In the genomic region with DNA sequence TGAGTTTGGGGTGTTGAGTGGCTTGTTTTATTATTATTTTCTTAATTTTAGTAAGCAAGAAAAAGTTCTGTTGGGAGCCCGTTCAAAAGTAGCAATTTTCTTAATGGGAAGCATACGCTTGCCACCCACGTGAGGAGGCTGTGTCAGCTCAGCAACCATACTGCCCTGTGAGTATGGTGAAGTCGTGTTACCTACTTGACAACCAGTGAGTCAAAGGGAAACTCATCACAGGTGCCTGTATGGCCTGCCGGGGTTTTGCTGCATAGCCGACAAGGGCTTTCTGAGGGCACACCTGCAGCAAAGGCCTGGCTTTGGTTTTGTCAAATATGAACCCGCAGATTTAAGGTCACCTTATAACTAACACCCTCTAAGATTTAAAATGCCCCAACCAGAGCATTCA, we compare ENCODE assay signal across 9 cellular contexts.
DNase-seq lines count a peak whose midpoint lies in the region; ATAC-seq lines count a peak whose summit lies in the region.
"Had no signal": no experiment of that assay in that cellular context is flagged by ENCODE, and none has a peak within 500 bp of the region (broad histone marks: within the 10 kb centered on the region; RNA-seq: fewer than 3 reads in every experiment).

No MANE protein-coding gene starts in this region.

- ATAC-seq in GM18867 (IDR thresholded peaks at IDR 0.05; ENCODE audit: unreplicated experiment) (peak; percentile 92), HG02938 (IDR thresholded peaks at IDR 0.05; ENCODE audit: unreplicated experiment) (peak; percentile 88)

- DNase-seq in activated CD4-positive, CD25-positive, alpha-beta regulatory T cell treated with anti-CD3 and anti-CD28 coated beads, Interleukin-2, amount 50 U/mL, for 72 hours, result peak; percentile 55
- peak; percentile 31 for DNase-seq in stimulated activated CD4-positive, alpha-beta T cell treated with anti-CD3 and anti-CD28 coated beads, Interleukin-12 subunit alpha, Interleukin-12 subunit beta, amount 100 ng/mL, for 4 hours
- DNase-seq in NCI-H446 (lab: John Stamatoyannopoulos, UW) (no peak), NCI-H2081 (lab: John Stamatoyannopoulos, UW) (no peak), GDM1 (lab: John Stamatoyannopoulos, UW) (no peak), NCI-H146 (lab: John Stamatoyannopoulos, UW) (no peak)
- DNase-seq: caudate nucleus had no signal

Comparison
In these comparisons a context has a peak if more than half of its experiments do, and no peak if none do; other contexts are left out.
1. DNase-seq: peak in activated CD4-positive, CD25-positive, alpha-beta regulatory T cell treated with anti-CD3 and anti-CD28 coated beads, Interleukin-2, amount 50 U/mL, for 72 hours (single experiment) and stimulated activated CD4-positive, alpha-beta T cell treated with anti-CD3 and anti-CD28 coated beads, Interleukin-12 subunit alpha, Interleukin-12 subunit beta, amount 100 ng/mL, for 4 hours (single experiment); none in NCI-H446 (0 of 2), NCI-H2081 (0 of 2), GDM1 (single experiment) and NCI-H146 (single experiment).